ENCODE assay signal across 9 cellular contexts in the genomic region with DNA sequence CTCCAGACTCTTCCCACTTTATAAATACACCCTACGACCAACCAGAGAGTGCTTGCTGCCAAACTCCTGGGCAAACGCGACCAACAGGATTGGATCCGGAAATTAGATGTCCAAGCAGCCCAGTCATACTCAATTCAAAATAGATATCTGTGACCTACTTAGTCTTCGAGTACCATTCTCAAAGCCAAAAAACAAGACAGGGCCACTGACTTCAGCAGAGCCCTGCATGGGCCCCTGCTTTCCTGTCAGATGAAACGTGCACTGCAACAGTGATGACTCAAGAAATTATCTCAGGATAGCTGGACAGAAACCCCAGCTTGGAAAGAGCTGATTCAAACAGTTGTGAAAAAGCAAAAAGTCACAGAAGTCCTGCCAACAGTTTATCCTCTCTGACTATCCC. TPM values are rescaled to one million over a fixed set of nuclear protein-coding genes. Genes with fewer than 3 reads are reported as not detected.
DNase-seq lines count a peak whose midpoint lies in the region; ATAC-seq and TF ChIP-seq lines count a peak whose summit lies in the region.
"Had no signal": no experiment of that assay in that cellular context is flagged by ENCODE, and none has a peak within 500 bp of the region (broad histone marks: within the 10 kb centered on the region; RNA-seq: fewer than 3 reads in every experiment).

No MANE protein-coding gene starts in this region.

- H4K20me1 ChIP-seq in fibroblast of lung (ENCODE audit: control insufficient read depth, extremely low read depth, insufficient read depth, low read length) = no peaks in the 10 kb centered on the region

- no peak for TF ChIP-seq CTCF in fibroblast of lung (conservative IDR thresholded peaks at IDR 0.05 in 1 of 2, IDR thresholded peaks at IDR 0.05 in 1 of 2; ENCODE audit: low read depth in 1 of 2, low read length in 2 of 2)

- no peaks in the 10 kb centered on the region for H3K27me3 ChIP-seq in fibroblast of lung (ENCODE audit: control insufficient read depth, insufficient read depth, low read length)

- H3K27ac ChIP-seq in fibroblast of lung (ENCODE audit: insufficient read depth, low read length) = no peak overlapping the region

- peak; percentile 62 for ATAC-seq in Right ventricle myocardium inferior

- H3K9ac ChIP-seq in fibroblast of lung (ENCODE audit: insufficient read depth, low read length) = no peak overlapping the region

- H3K79me2 ChIP-seq in fibroblast of lung (ENCODE audit: control insufficient read depth, insufficient read depth, low read length) = no peaks in the 10 kb centered on the region

- no peak overlapping the region for H2AFZ ChIP-seq in fibroblast of lung (ENCODE audit: low read length)

- no peak overlapping the region for H3K4me3 ChIP-seq in fibroblast of lung (replicated peaks in 1 of 4; ENCODE audit: control extremely low read depth in 1 of 4, insufficient read depth in 1 of 4, low read depth in 3 of 4, low read length in 4 of 4)

- no peaks in the 10 kb centered on the region for H3K36me3 ChIP-seq in fibroblast of lung (ENCODE audit: control insufficient read depth, insufficient read depth, low read length)

- H3K9me3 ChIP-seq in fibroblast of lung (ENCODE audit: control insufficient read depth, insufficient read depth, low read depth, low read length) = no peaks in the 10 kb centered on the region

- intact Hi-C loops in Right ventricle myocardium inferior (cut with DNase I) (no loop called here), cardiac septum (cut with DNase I) (loop anchor here (5.0 kb wide), 1 partner anchor 43 kb away; no protein-coding TSS in a partner anchor)

- H3K4me2 ChIP-seq in fibroblast of lung (ENCODE audit: extremely low read depth, insufficient read depth, low read length) = no peak overlapping the region

- no peaks in the 10 kb centered on the region for H3K4me1 ChIP-seq in fibroblast of lung (ENCODE audit: control insufficient read depth, extremely low read depth, insufficient read depth, low read length)

- DNase-seq in Right ventricle myocardium inferior (ENCODE audit: missing footprints) (no peak), cardiac septum (ENCODE audit: low spot score) (no peak), M059J (ENCODE audit: low read depth) (peak; percentile 20), fibroblast of lung (ENCODE audit: low read depth in 2 of 2) (peak; percentile 44 to 55), stromal cell of bone marrow (ENCODE audit: low read depth) (peak; percentile 47), NCI-H2107 (lab: John Stamatoyannopoulos, UW) (no peak), NK-92 (lab: John Stamatoyannopoulos, UW; ENCODE audit: unreplicated experiment) (no peak), DMS79 (lab: John Stamatoyannopoulos, UW) (no peak)
- DNase-seq: CD8-positive, alpha-beta memory T cell had no signal

RNA-seq across cellular contexts. Expression of a gene that starts 17.6 kb away (rescaled TPM):
- total RNA-seq in Right ventricle myocardium inferior (45.3 TPM), cardiac septum (40.0 TPM), fibroblast of lung (8.6 and 44.2 TPM in 2 replicates)
- total RNA-seq in M059J (2014; rRNA removed; shearing (Covaris generic)) = 33.0 and 46.2 TPM in 2 replicates
- 6.4 and 8.2 TPM in 2 replicates for polyA plus RNA-seq in fibroblast of lung
- 11.0 and 11.5 TPM in 2 replicates for polyA plus RNA-seq in fibroblast of lung (2012)
- polyA minus RNA-seq in fibroblast of lung (ENCODE audit: low replicate concordance) = 9.2 TPM in 1 of 2 replicates, not detected in the other

Comparison
In these comparisons a context has a peak if more than half of its experiments do, and no peak if none do; other contexts are left out.
1. DNase-seq: peak in M059J (single experiment), fibroblast of lung (2 of 2) and stromal cell of bone marrow (single experiment); none in Right ventricle myocardium inferior (single experiment), cardiac septum (single experiment), NCI-H2107 (single experiment), NK-92 (single experiment) and DMS79 (single experiment).